ENCODE assay signal across 22 cellular contexts in the genomic region with DNA sequence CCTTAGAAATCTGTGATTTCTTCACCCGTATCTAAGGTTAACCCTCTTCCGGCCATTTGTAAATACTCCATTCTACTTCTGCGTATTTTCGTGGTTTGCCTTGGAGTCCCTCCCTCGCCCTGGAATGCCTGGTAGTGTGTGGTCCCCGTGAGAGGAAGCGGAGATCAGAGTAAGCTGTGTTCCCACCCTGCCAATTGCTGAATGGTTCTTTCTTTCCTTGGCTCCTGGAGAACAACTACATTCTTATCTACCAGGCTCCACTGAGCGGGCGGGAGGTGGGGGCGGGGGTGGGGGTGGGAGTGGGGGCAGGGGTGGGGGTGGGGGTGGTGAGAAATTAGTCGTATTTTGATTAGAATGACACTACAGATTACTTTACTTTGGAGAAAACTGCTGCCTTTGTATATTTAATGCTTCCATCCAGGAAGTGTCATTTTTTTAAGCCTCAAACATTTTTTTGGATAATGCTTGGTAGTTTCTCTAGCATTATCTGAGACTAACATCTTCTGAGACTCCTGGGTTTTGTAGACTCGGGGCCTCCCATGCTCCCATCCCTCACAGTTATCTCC. TPM values are rescaled to one million over a fixed set of nuclear protein-coding genes. Genes with fewer than 3 reads are reported as not detected.
DNase-seq lines count a peak whose midpoint lies in the region; ATAC-seq, FAIRE-seq and TF ChIP-seq lines count a peak whose summit lies in the region.
"Had no signal": no experiment of that assay in that cellular context is flagged by ENCODE, and none has a peak within 500 bp of the region (broad histone marks: within the 10 kb centered on the region; RNA-seq: fewer than 3 reads in every experiment).

No MANE protein-coding gene starts in this region.

- no peaks in the 10 kb centered on the region for H4K20me1 ChIP-seq in hepatocyte (ENCODE audit: insufficient read depth, poor library complexity, severe bottlenecking)

- peak overlapping the region; percentile 86 for H3K14ac ChIP-seq in neuronal stem cell (ENCODE audit: low read length)

- H3K4me1 Mint-ChIP-seq in WTC11: peaks cover 10% of the 10 kb centered on the region
- H3K4me1 Mint-ChIP-seq in CD14-positive monocyte: peaks cover 7% of the 10 kb centered on the region
- H3K4me1 Mint-ChIP-seq: stimulated activated memory B cell treated with anti-CD40 and anti-IgM and Interleukin-4, amounts not matched to agents 10 μg/mL and 1 μg/mL and 100 μg/mL, for 72 hours had no signal

- H3K27me3 ChIP-seq in hepatocyte: no peaks in the 10 kb centered on the region
- H3K27me3 ChIP-seq in neuronal stem cell (ENCODE audit: control insufficient read depth in 3 of 3, insufficient read depth in 3 of 3, low read depth in 1 of 3, low read length in 3 of 3): no peaks in the 10 kb centered on the region
- H3K27me3 ChIP-seq: esophagus squamous epithelium, neutrophil, uterus had no signal

- peak overlapping the region; percentile 44 for H3K23ac ChIP-seq in neuronal stem cell (ENCODE audit: low read depth, low read length, poor library complexity)

- POLR2A ChIA-PET in WTC11 (lab: Charles Lee): interaction anchor here (0.5 kb wide), 1 partner anchor 12 kb away, joined by 3 read pairs; no protein-coding TSS in a partner anchor

- no peaks in the 10 kb centered on the region for H3K9me2 ChIP-seq in hepatocyte (replicated peaks; ENCODE audit: insufficient read depth)

- H3K4me3 Mint-ChIP-seq in WTC11: no peak overlapping the region
- no peak overlapping the region for H3K4me3 Mint-ChIP-seq in CD14-positive monocyte
- H3K4me3 Mint-ChIP-seq: dendritic cell treated with granulocyte-macrophage colony-stimulating factor and Interleukin-4, amounts not matched to agents 40 ng/mL and 50 ng/mL, for 4 days; stimulated activated memory B cell treated with anti-CD40 and anti-IgM and Interleukin-4, amounts not matched to agents 10 μg/mL and 1 μg/mL and 100 μg/mL, for 72 hours had no signal

- H3K9me3 Mint-ChIP-seq in WTC11 (no peaks in the 10 kb centered on the region), CD14-positive monocyte (peaks cover 0 to 4% (median 0%) of the 10 kb centered on the region in 7 donors)
- H3K9me3 Mint-ChIP-seq: dendritic cell treated with granulocyte-macrophage colony-stimulating factor and Interleukin-4, amounts not matched to agents 40 ng/mL and 50 ng/mL, for 4 days; stimulated activated memory B cell treated with anti-CD40 and anti-IgM and Interleukin-4, amounts not matched to agents 10 μg/mL and 1 μg/mL and 100 μg/mL, for 72 hours had no signal

- no peaks in the 10 kb centered on the region for H3K79me2 ChIP-seq in hepatocyte

- H3K36me3 ChIP-seq in hepatocyte (replicated peaks; ENCODE audit: insufficient read depth, low read depth) (no peaks in the 10 kb centered on the region), neuronal stem cell (replicated peaks in 1 of 2; ENCODE audit: control insufficient read depth in 2 of 2, insufficient read depth in 2 of 2, low read length in 2 of 2) (peaks cover 1 to 2% of the 10 kb centered on the region in 2 donors)
- H3K36me3 ChIP-seq: left ventricle myocardium inferior, neutrophil, uterus had no signal

- no peak overlapping the region for H3K4ac ChIP-seq in neuronal stem cell (ENCODE audit: low read length)

- peak overlapping the region; percentile 99 for H2BK15ac ChIP-seq in neuronal stem cell (ENCODE audit: low read length)

- no peak overlapping the region for H3K9ac ChIP-seq in neuronal stem cell (ENCODE audit: low read depth, low read length, poor library complexity)

- no peak overlapping the region for H3K4me3 ChIP-seq in hepatocyte
- no peak overlapping the region for H3K4me3 ChIP-seq in neuronal stem cell (ENCODE audit: low read length in 2 of 2)
- H3K4me3 ChIP-seq: esophagus squamous epithelium, left ventricle myocardium inferior, skin epidermis, uterus had no signal

- CTCF ChIA-PET in WTC11 (lab: Charles Lee): interaction anchor here (0.7 to 1.7 kb wide), 3 partner anchors 13 to 89 kb away, joined by 3 to 7 read pairs (median 5); no protein-coding TSS in a partner anchor

- H3K4me1 ChIP-seq in hepatocyte (ENCODE audit: insufficient read depth) (peaks cover 20% of the 10 kb centered on the region), neuronal stem cell (ENCODE audit: control insufficient read depth in 2 of 2, insufficient read depth in 1 of 2, low read depth in 1 of 2, low read length in 2 of 2) (peaks cover 22 to 23% of the 10 kb centered on the region in 2 donors)
- H3K4me1 ChIP-seq: esophagus squamous epithelium, left ventricle myocardium inferior, uterus had no signal

- intact Hi-C loops in CD14-positive monocyte (cut with micrococcal nuclease): no loop called here

- H3K18ac ChIP-seq in neuronal stem cell (ENCODE audit: low read length): peak overlapping the region; percentile 93

- peak overlapping the region; percentile 48 for H2BK12ac ChIP-seq in neuronal stem cell (ENCODE audit: low read length)

- H4K91ac ChIP-seq in neuronal stem cell (ENCODE audit: low read depth, low read length, poor library complexity): peak overlapping the region; percentile 87

- peak overlapping the region; percentile 92 for H2BK120ac ChIP-seq in neuronal stem cell (ENCODE audit: low read depth, low read length)

- TF ChIP-seq CTCF in WTC11 (IDR thresholded peaks at IDR 0.05): no peak
- TF ChIP-seq CTCF in hepatocyte (IDR thresholded peaks at IDR 0.05; ENCODE audit: poor library complexity): no peak
- no peak for TF ChIP-seq CTCF in CD14-positive monocyte (IDR thresholded peaks at IDR 0.05)

- no peak for TF ChIP-seq POLR2A in H54 (IDR thresholded peaks at IDR 0.05; ENCODE audit: low read depth, low read length)

- 15% methylated on average over 12 of the region's 12 CpGs for WGBS in hepatocyte (ENCODE audit: low lambda C conversion rate, missing lambda C conversion rate)
- no CpG with 5 or more reads among the region's 12 CpGs for WGBS in neuronal stem cell (ENCODE audit: extremely low coverage in 2 of 2, insufficient read length in 2 of 2, insufficient replicate concordance in 1 of 2), 2 donors

- peak overlapping the region; percentile 68 for H3K27ac ChIP-seq in hepatocyte
- H3K27ac ChIP-seq in neuronal stem cell (replicated peaks; ENCODE audit: low read length): peak overlapping the region; percentile 68
- H3K27ac ChIP-seq: esophagus squamous epithelium, left ventricle myocardium inferior, neutrophil, uterus had no signal

- peak; percentile 50; the same call in 1 of the 2 replicates for ATAC-seq in WTC11
- ATAC-seq: stimulated activated memory B cell treated with anti-CD40 and anti-IgM and Interleukin-4, amounts not matched to agents 10 μg/mL and 1 μg/mL and 100 μg/mL, for 72 hours had no signal

- peak overlapping the region; percentile 79 for H2AK5ac ChIP-seq in neuronal stem cell (ENCODE audit: low read depth, low read length)

- FAIRE-seq in H54 (lab: Jason Lieb, UNC) (no peak), HTR-8/SVneo (lab: Jason Lieb, UNC) (no peak)

- DNase-seq in ELF-1 (ENCODE audit: low read depth, low spot score) (peak; percentile 57), WTC11 (ENCODE audit: low spot score) (no peak), hepatocyte (ENCODE audit: low spot score) (peak; percentile 19), neuronal stem cell (ENCODE audit: low spot score) (peak; percentile 38), H54 (ENCODE audit: insufficient read length, low spot score) (no peak), NCI-H1048 (lab: John Stamatoyannopoulos, UW) (no peak), CD14-positive monocyte (ENCODE audit: low spot score) (no peak), HTR-8/SVneo (ENCODE audit: insufficient read length, low spot score) (no peak)
- DNase-seq: activated T-cell treated with anti-CD3 and anti-CD28 coated beads, Interleukin-2, amount 50 U/mL, for 48 hours; amniotic stem cell; DMS53; esophagus squamous epithelium; left ventricle myocardium inferior; NCI-H1092 treated with DMSO at 0.1 percent for 48 hours; NCI-H2171 treated with DMSO at 0.1 percent for 48 hours; NK-92 treated with Interleukin-12 subunit alpha and Interleukin-12 subunit beta, amount 100 ng/mL, for 24 hours; SHP77; uterus had no signal

- H3K79me1 ChIP-seq in neuronal stem cell (ENCODE audit: low read depth, low read length): peaks cover 3% of the 10 kb centered on the region

- H3K27ac Mint-ChIP-seq in WTC11: 0 out of 2 replicates have a peak overlapping the region, but pooled peaks have one; percentile 62
- H3K27ac Mint-ChIP-seq in CD14-positive monocyte: no peak overlapping the region
- H3K27ac Mint-ChIP-seq: dendritic cell treated with granulocyte-macrophage colony-stimulating factor and Interleukin-4, amounts not matched to agents 40 ng/mL and 50 ng/mL, for 4 days; stimulated activated memory B cell treated with anti-CD40 and anti-IgM and Interleukin-4, amounts not matched to agents 10 μg/mL and 1 μg/mL and 100 μg/mL, for 72 hours had no signal

- H3K36me3 Mint-ChIP-seq in WTC11 (no peaks in the 10 kb centered on the region), CD14-positive monocyte (peaks cover 9 to 17% of the 10 kb centered on the region in 2 donors)

- no peaks in the 10 kb centered on the region for H3K9me3 ChIP-seq in hepatocyte (ENCODE audit: low read depth)
- no peaks in the 10 kb centered on the region for H3K9me3 ChIP-seq in neuronal stem cell (replicated peaks in 1 of 2; ENCODE audit: control insufficient read depth in 2 of 2, insufficient read depth in 1 of 2, low read depth in 1 of 2, low read length in 2 of 2)
- H3K9me3 ChIP-seq: esophagus squamous epithelium, left ventricle myocardium inferior, neutrophil, uterus had no signal

- peak overlapping the region; percentile 63 for H2AFZ ChIP-seq in hepatocyte
- peak overlapping the region; percentile 4 for H2AFZ ChIP-seq in neuronal stem cell (ENCODE audit: low read length)

- H2BK5ac ChIP-seq in neuronal stem cell (ENCODE audit: low read length): peak overlapping the region; percentile 33

- H3K4me2 ChIP-seq in hepatocyte: peak overlapping the region; percentile 61
- no peak overlapping the region for H3K4me2 ChIP-seq in neuronal stem cell (ENCODE audit: insufficient read depth, low read length, poor library complexity, severe bottlenecking)

- H3K27me3 Mint-ChIP-seq in WTC11 (ENCODE audit: low read depth) (peaks cover 7% of the 10 kb centered on the region), CD14-positive monocyte (ENCODE audit: low read depth in 3 of 3) (peaks cover 0 to 2% (median 0%) of the 10 kb centered on the region in 3 donors)
- H3K27me3 Mint-ChIP-seq: dendritic cell treated with granulocyte-macrophage colony-stimulating factor and Interleukin-4, amounts not matched to agents 40 ng/mL and 50 ng/mL, for 4 days; stimulated activated memory B cell treated with anti-CD40 and anti-IgM and Interleukin-4, amounts not matched to agents 10 μg/mL and 1 μg/mL and 100 μg/mL, for 72 hours had no signal

- H4K8ac ChIP-seq in neuronal stem cell (ENCODE audit: low read depth, low read length): no peak overlapping the region

RNA-seq across cellular contexts. Expression of a gene that starts 20.9 kb away (rescaled TPM):
- total RNA-seq in WTC11 (2021): 611 to 742 TPM (median 654 TPM) in 3 replicates
- 67.2 and 118 TPM in 2 replicates for total RNA-seq in hepatocyte
- polyA plus RNA-seq in hepatocyte: 71.5 and 77.6 TPM in 2 replicates
- polyA plus RNA-seq in neuronal stem cell (2013, experiment 1 of 2): 128 TPM
- polyA plus RNA-seq in neuronal stem cell (2013, experiment 2 of 2): 131 TPM
- under 1 TPM; 0.08 to 0.13 TPM for polyA plus RNA-seq in CD14-positive monocyte

RNA-seq across cellular contexts. Expression of a gene that starts 53.3 kb away (rescaled TPM):
- total RNA-seq in WTC11 (2021) (99.6 to 120 TPM (median 106 TPM) in 3 replicates), hepatocyte (71.5 and 71.9 TPM in 2 replicates)
- polyA plus RNA-seq in hepatocyte (160 and 202 TPM in 2 replicates), CD14-positive monocyte (10 to 100 TPM; 23.9 to 47.6 TPM)
- polyA plus RNA-seq in neuronal stem cell (2013, experiment 1 of 2): 33.5 TPM
- 31.8 TPM for polyA plus RNA-seq in neuronal stem cell (2013, experiment 2 of 2)

Comparison
In these comparisons a context has a peak if more than half of its experiments do, and no peak if none do; other contexts are left out.
1. DNase-seq: peak in ELF-1 (single experiment), hepatocyte (single experiment) and neuronal stem cell (single experiment); none in WTC11 (single experiment), H54 (single experiment), NCI-H1048 (single experiment), CD14-positive monocyte (single experiment) and HTR-8/SVneo (single experiment).